8 cellular contexts compared by ENCODE assay signal in genomic region chr10:96043157-96043894, GRCh38. TPM values are rescaled to one million over a fixed set of nuclear protein-coding genes. Genes with fewer than 3 reads are reported as not detected.
A peak's percentile ranks its signal among the peaks of the same experiment; 100 is the strongest.
DNase-seq lines count a peak whose midpoint lies in the region; ATAC-seq and TF ChIP-seq lines count a peak whose summit lies in the region.

Gene CCNJ (plus strand): TSS chr10:96043583. CDS start chr10:96044394, 811 bp downstream.

- DNase-seq in NCI-H1092 treated with DMSO at 0.1 percent for 48 hours (lab: John Stamatoyannopoulos, UW) (peak; percentile 79), T-cell (peak; percentile 58 to 84 (median 77)), amniotic stem cell (lab: John Stamatoyannopoulos, UW) (peak; percentile 85), right atrium auricular region (ENCODE audit: low spot score) (peak; percentile 81), prostate gland (ENCODE audit: low spot score) (peak; percentile 87), ureter (ENCODE audit: low spot score) (peak; percentile 87)

- H3K36me3 ChIP-seq in right atrium auricular region (no peaks in the 10 kb centered on the region), prostate gland (no peaks in the 10 kb centered on the region)

- H3K9me3 ChIP-seq in right atrium auricular region (no peaks in the 10 kb centered on the region), prostate gland (no peaks in the 10 kb centered on the region)

- H3K27ac Mint-ChIP-seq in T-cell = peak within 1 kb of the TSS; percentile 81 to 84

- H3K4me3 ChIP-seq in GM12875 (ENCODE audit: low read depth, low read length) (peak within 1 kb of the TSS; percentile 93), right atrium auricular region (peak within 1 kb of the TSS; percentile 66 to 87), prostate gland (peak within 1 kb of the TSS; percentile 77 to 80)

- TF ChIP-seq CTCF in GM12875 (IDR thresholded peaks at IDR 0.05; ENCODE audit: borderline replicate concordance, insufficient read depth, low read depth, low read length) (peak; percentile 8; the same call in 1 of the 2 replicates), right atrium auricular region (IDR thresholded peaks at IDR 0.05) (peak in 1 of 2 donors; percentile 44), prostate gland (IDR thresholded peaks at IDR 0.05) (peak in 2 of 4 experiments; percentile 42 to 46)

- TF ChIP-seq POLR2A in prostate gland (IDR thresholded peaks at IDR 0.05) = peak; percentile 68

- H3K4me1 Mint-ChIP-seq in T-cell = peaks cover 44 to 47% (median 47%) of the 10 kb centered on the region in 3 donors

- intact Hi-C loops in prostate gland (cut with DNase I) = no loop called here

- CTCF ChIA-PET in T-cell (lab: Charles Lee) = interaction anchor here (1.3 to 1.6 kb wide), 2 partner anchors 350 kb away, joined by 3 read pairs; partner anchors contain the start of gene TCTN3 (in 2 of the 2)

- H3K4me1 ChIP-seq in right atrium auricular region (peaks cover 0 to 14% of the 10 kb centered on the region in 2 donors), prostate gland (replicated peaks) (no peaks in the 10 kb centered on the region)

- peak within 1 kb of the TSS; percentile 90 to 93 (median 91) for H3K4me3 Mint-ChIP-seq in T-cell

- peaks cover 7 to 10% of the 10 kb centered on the region in 2 donors for H3K27me3 Mint-ChIP-seq in T-cell

- H3K27me3 ChIP-seq in right atrium auricular region (no peaks in the 10 kb centered on the region), prostate gland (replicated peaks; ENCODE audit: insufficient read depth) (no peaks in the 10 kb centered on the region)

- WGBS in prostate gland = under 1% methylated on average over 73 of the region's 87 CpGs

- POLR2A ChIA-PET in T-cell (lab: Charles Lee) = no interaction called here

- H3K9me3 Mint-ChIP-seq in T-cell = no peaks in the 10 kb centered on the region

- H3K27ac ChIP-seq in right atrium auricular region (peak within 1 kb of the TSS; percentile 76 to 83), prostate gland (peak within 1 kb of the TSS; percentile 85 to 87)

- ATAC-seq in HG02623 (IDR thresholded peaks at IDR 0.05; ENCODE audit: unreplicated experiment) (peak; percentile 85), T-cell (replicated peaks in 1 of 4) (peak; percentile 88 to 91 (median 90))

- peaks cover 23% of the 10 kb centered on the region for H3K36me3 Mint-ChIP-seq in T-cell

RNA-seq across cellular contexts. Expression of gene CCNJ, which starts in this region (rescaled TPM):
- total RNA-seq in T-cell (1 to 10 TPM; 5.6 to 6.1 (median 5.9) TPM), right atrium auricular region (1 to 10 TPM; 2.2 to 3.3 TPM), prostate gland (1 to 10 TPM; 6.3 to 7.5 TPM), ureter (7.2 TPM)

Comparison
In these comparisons a context has a peak if more than half of its experiments do, and no peak if none do; other contexts are left out.
1. Peak in every context shown above with its lines: DNase-seq, ATAC-seq, H3K4me3 ChIP-seq and H3K27ac ChIP-seq.